In the genomic region with DNA sequence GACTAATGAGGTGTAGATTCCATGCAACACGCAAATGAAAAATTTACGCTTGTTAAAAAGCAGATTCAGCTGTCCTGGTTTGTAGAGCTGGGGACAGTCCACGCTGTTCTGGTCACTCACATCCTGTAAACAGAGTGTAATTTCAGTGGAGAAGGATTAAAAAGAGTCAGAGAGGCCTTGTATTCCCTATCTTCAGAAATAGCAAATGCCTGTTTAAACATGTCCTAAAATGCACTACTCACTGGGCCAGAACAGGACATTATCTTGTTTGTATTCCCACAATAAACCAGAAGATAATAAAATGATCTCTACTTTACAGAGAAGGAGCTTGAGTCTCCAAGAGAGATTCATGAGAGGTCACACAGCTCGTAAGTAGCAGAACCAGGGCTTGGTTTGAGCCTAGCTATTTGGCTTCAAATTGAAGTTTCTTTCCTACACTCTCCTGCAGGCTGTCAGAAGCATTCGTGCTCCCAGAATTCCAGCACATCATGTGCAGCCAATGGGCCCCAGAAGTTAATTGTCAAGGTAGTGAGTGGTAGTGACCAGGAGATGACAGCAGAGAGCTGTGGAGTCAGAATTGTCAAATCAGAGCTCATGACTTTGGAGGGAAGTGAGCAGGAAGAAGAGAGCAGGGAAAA, we compare ENCODE assay signal across 8 cellular contexts.
DNase-seq lines count a peak whose midpoint lies in the region; ATAC-seq and TF ChIP-seq lines count a peak whose summit lies in the region.

No MANE protein-coding gene starts in this region.

- H3K36me3 Mint-ChIP-seq in CD14-positive monocyte: peaks cover 64 to 67% of the 10 kb centered on the region in 2 donors
- no peaks in the 10 kb centered on the region for H3K36me3 Mint-ChIP-seq in neural crest cell (ENCODE audit: low read depth)

- no peak for ATAC-seq in GM19035 (IDR thresholded peaks at IDR 0.05; ENCODE audit: unreplicated experiment)
- ATAC-seq in HG03432 (IDR thresholded peaks at IDR 0.05; ENCODE audit: unreplicated experiment): no peak

- peaks cover 3% of the 10 kb centered on the region for H3K4me1 ChIP-seq in fibroblast of lung (ENCODE audit: control insufficient read depth, extremely low read depth, insufficient read depth, low read length)

- H3K9ac ChIP-seq in fibroblast of lung (ENCODE audit: insufficient read depth, low read length): no peak overlapping the region

- H3K9me3 Mint-ChIP-seq in CD14-positive monocyte (no peaks in the 10 kb centered on the region), neural crest cell (no peaks in the 10 kb centered on the region)

- H3K27me3 Mint-ChIP-seq in CD14-positive monocyte (ENCODE audit: low read depth in 3 of 3) (no peaks in the 10 kb centered on the region), neural crest cell (ENCODE audit: low read depth) (no peaks in the 10 kb centered on the region)

- peak; percentile 44 for TF ChIP-seq CTCF in CD14-positive monocyte (IDR thresholded peaks at IDR 0.05)
- peak; percentile 2 to 33 for TF ChIP-seq CTCF in fibroblast of lung (conservative IDR thresholded peaks at IDR 0.05 in 1 of 2, IDR thresholded peaks at IDR 0.05 in 1 of 2; ENCODE audit: low read depth in 1 of 2, low read length in 2 of 2)
- TF ChIP-seq CTCF in neural crest cell (conservative IDR thresholded peaks at IDR 0.05): peak; percentile 38

- DNase-seq in CD14-positive monocyte (ENCODE audit: low spot score) (no peak), NCI-H69 (lab: John Stamatoyannopoulos, UW) (peak; percentile 29), fibroblast of lung (ENCODE audit: low read depth in 2 of 2) (no peak), neural crest cell (ENCODE audit: low read depth, low spot score) (no peak), D341Med (ENCODE audit: low spot score) (no peak), MV-4-11 (lab: John Stamatoyannopoulos, UW) (no peak)

- no peak overlapping the region for H3K4me2 ChIP-seq in fibroblast of lung (ENCODE audit: extremely low read depth, insufficient read depth, low read length)

- no peaks in the 10 kb centered on the region for H4K20me1 ChIP-seq in fibroblast of lung (ENCODE audit: control insufficient read depth, extremely low read depth, insufficient read depth, low read length)

- no peaks in the 10 kb centered on the region for H3K79me2 ChIP-seq in fibroblast of lung (ENCODE audit: control insufficient read depth, insufficient read depth, low read length)

- no peak overlapping the region for H3K27ac ChIP-seq in fibroblast of lung (ENCODE audit: insufficient read depth, low read length)

- H3K36me3 ChIP-seq in fibroblast of lung (ENCODE audit: control insufficient read depth, insufficient read depth, low read length): no peaks in the 10 kb centered on the region

- no peak overlapping the region for H2AFZ ChIP-seq in fibroblast of lung (ENCODE audit: low read length)

- H3K4me1 Mint-ChIP-seq in CD14-positive monocyte (peaks cover 2% of the 10 kb centered on the region), neural crest cell (no peaks in the 10 kb centered on the region)

- no peaks in the 10 kb centered on the region for H3K9me3 ChIP-seq in fibroblast of lung (ENCODE audit: control insufficient read depth, insufficient read depth, low read depth, low read length)

- H3K4me3 Mint-ChIP-seq in CD14-positive monocyte (no peak overlapping the region), neural crest cell (no peak overlapping the region)

- peak overlapping the region in 6 of 7 donors; percentile 3 to 74 (median 24) for H3K27ac Mint-ChIP-seq in CD14-positive monocyte
- H3K27ac Mint-ChIP-seq in neural crest cell (ENCODE audit: unreplicated experiment): no peak overlapping the region

- intact Hi-C loops in CD14-positive monocyte (cut with micrococcal nuclease): loop anchor here in 1 of 2 donors (10.0 kb wide), 1 partner anchor 268 kb away; no protein-coding TSS in a partner anchor

- no peak overlapping the region for H3K4me3 ChIP-seq in fibroblast of lung (replicated peaks in 1 of 4; ENCODE audit: control extremely low read depth in 1 of 4, insufficient read depth in 1 of 4, low read depth in 3 of 4, low read length in 4 of 4)

- H3K27me3 ChIP-seq in fibroblast of lung (ENCODE audit: control insufficient read depth, insufficient read depth, low read length): no peaks in the 10 kb centered on the region
